Comparison of ENCODE assay signal across 1 cellular context in the genomic region with DNA sequence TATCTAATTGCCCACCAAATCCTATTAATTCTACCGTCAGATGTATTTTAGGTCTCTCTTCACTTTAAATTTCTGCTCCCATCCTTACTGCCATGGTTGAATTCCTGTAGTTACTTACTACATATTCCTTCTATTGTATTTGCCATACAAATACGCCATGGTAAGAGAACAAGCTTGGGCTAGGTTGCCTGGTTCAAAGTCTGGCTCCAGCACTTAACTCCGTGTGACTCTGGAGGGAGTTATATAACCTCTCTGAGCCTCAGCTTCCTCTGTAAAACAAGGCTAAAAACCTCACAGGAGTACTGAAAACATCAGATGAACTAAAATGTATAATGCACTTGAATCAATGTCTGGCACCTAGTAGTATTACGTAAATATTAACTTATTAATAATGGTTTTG.
TF ChIP-seq lines count a peak whose summit lies in the region.

No MANE protein-coding gene starts in this region.

TF ChIP-seq in HepG2, 621 proteins besides CTCF, POLR2A, EP300 and RAD21 (continued from another document):
- TF ChIP-seq, protein P1, sequence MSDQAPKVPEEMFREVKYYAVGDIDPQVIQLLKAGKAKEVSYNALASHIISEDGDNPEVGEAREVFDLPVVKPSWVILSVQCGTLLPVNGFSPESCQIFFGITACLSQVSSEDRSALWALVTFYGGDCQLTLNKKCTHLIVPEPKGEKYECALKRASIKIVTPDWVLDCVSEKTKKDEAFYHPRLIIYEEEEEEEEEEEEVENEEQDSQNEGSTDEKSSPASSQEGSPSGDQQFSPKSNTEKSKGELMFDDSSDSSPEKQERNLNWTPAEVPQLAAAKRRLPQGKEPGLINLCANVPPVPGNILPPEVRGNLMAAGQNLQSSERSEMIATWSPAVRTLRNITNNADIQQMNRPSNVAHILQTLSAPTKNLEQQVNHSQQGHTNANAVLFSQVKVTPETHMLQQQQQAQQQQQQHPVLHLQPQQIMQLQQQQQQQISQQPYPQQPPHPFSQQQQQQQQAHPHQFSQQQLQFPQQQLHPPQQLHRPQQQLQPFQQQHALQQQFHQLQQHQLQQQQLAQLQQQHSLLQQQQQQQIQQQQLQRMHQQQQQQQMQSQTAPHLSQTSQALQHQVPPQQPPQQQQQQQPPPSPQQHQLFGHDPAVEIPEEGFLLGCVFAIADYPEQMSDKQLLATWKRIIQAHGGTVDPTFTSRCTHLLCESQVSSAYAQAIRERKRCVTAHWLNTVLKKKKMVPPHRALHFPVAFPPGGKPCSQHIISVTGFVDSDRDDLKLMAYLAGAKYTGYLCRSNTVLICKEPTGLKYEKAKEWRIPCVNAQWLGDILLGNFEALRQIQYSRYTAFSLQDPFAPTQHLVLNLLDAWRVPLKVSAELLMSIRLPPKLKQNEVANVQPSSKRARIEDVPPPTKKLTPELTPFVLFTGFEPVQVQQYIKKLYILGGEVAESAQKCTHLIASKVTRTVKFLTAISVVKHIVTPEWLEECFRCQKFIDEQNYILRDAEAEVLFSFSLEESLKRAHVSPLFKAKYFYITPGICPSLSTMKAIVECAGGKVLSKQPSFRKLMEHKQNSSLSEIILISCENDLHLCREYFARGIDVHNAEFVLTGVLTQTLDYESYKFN (CRISPR knock-in tag; conservative IDR thresholded peaks at IDR 0.05) = peak; percentile 47; the same call in 1 of the 2 replicates
- TF ChIP-seq HNF4G (IDR thresholded peaks at IDR 0.05; ENCODE audit: borderline replicate concordance, low read depth, low read length) = peak; percentile 30; the same call in 1 of the 2 replicates
- no peak for TF ChIP-seq HNF4G (CRISPR knock-in tag; IDR thresholded peaks at IDR 0.05; ENCODE audit: borderline replicate concordance, low read depth)
- no peak for TF ChIP-seq ZNF562 (CRISPR knock-in tag; IDR thresholded peaks at IDR 0.05; ENCODE audit: borderline replicate concordance)
- TF ChIP-seq, protein P2, sequence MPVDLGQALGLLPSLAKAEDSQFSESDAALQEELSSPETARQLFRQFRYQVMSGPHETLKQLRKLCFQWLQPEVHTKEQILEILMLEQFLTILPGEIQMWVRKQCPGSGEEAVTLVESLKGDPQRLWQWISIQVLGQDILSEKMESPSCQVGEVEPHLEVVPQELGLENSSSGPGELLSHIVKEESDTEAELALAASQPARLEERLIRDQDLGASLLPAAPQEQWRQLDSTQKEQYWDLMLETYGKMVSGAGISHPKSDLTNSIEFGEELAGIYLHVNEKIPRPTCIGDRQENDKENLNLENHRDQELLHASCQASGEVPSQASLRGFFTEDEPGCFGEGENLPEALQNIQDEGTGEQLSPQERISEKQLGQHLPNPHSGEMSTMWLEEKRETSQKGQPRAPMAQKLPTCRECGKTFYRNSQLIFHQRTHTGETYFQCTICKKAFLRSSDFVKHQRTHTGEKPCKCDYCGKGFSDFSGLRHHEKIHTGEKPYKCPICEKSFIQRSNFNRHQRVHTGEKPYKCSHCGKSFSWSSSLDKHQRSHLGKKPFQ (CRISPR knock-in tag; IDR thresholded peaks at IDR 0.05; ENCODE audit: insufficient replicate concordance) = no peak
- TF ChIP-seq FOXK1 (CRISPR knock-in tag; IDR thresholded peaks at IDR 0.05; ENCODE audit: borderline replicate concordance, low read depth) = no peak
- TF ChIP-seq KDM5A (IDR thresholded peaks at IDR 0.05; ENCODE audit: borderline replicate concordance, low read length) = no peak
- peak; percentile 48 for TF ChIP-seq HNF4A (CRISPR knock-in tag; IDR thresholded peaks at IDR 0.05)
- TF ChIP-seq ZNF644 (CRISPR knock-in tag; IDR thresholded peaks at IDR 0.05; ENCODE audit: low read depth) = peak; percentile 51; the same call in 1 of the 2 replicates
- no peak for TF ChIP-seq NFKB2 (CRISPR knock-in tag; IDR thresholded peaks at IDR 0.05; ENCODE audit: borderline replicate concordance)
- no peak for TF ChIP-seq AKAP8 (CRISPR knock-in tag; IDR thresholded peaks at IDR 0.05)
- TF ChIP-seq ZMYM4 (CRISPR knock-in tag; IDR thresholded peaks at IDR 0.05) = 0 out of 2 replicates have a peak, but pooled peaks have one; percentile 38
- no peak for TF ChIP-seq NR2C2 (CRISPR knock-in tag; IDR thresholded peaks at IDR 0.05; ENCODE audit: borderline replicate concordance)
- TF ChIP-seq TRIM24 (CRISPR knock-in tag; IDR thresholded peaks at IDR 0.05) = no peak
- TF ChIP-seq, protein P3, sequence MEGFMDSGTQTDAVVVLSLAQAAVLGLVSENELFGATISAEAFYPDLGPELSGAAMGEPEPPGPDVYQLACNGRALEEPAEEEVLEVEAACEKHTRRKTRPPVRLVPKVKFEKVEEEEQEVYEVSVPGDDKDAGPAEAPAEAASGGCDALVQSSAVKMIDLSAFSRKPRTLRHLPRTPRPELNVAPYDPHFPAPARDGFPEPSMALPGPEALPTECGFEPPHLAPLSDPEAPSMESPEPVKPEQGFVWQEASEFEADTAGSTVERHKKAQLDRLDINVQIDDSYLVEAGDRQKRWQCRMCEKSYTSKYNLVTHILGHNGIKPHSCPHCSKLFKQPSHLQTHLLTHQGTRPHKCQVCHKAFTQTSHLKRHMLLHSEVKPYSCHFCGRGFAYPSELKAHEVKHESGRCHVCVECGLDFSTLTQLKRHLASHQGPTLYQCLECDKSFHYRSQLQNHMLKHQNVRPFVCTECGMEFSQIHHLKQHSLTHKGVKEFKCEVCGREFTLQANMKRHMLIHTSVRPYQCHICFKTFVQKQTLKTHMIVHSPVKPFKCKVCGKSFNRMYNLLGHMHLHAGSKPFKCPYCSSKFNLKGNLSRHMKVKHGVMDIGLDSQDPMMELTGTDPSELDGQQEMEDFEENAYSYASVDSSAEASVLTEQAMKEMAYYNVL (CRISPR knock-in tag; IDR thresholded peaks at IDR 0.05; ENCODE audit: borderline replicate concordance) = no peak
- no peak for TF ChIP-seq MIER3 (CRISPR knock-in tag; IDR thresholded peaks at IDR 0.05; ENCODE audit: borderline replicate concordance)
- TF ChIP-seq, protein P4, sequence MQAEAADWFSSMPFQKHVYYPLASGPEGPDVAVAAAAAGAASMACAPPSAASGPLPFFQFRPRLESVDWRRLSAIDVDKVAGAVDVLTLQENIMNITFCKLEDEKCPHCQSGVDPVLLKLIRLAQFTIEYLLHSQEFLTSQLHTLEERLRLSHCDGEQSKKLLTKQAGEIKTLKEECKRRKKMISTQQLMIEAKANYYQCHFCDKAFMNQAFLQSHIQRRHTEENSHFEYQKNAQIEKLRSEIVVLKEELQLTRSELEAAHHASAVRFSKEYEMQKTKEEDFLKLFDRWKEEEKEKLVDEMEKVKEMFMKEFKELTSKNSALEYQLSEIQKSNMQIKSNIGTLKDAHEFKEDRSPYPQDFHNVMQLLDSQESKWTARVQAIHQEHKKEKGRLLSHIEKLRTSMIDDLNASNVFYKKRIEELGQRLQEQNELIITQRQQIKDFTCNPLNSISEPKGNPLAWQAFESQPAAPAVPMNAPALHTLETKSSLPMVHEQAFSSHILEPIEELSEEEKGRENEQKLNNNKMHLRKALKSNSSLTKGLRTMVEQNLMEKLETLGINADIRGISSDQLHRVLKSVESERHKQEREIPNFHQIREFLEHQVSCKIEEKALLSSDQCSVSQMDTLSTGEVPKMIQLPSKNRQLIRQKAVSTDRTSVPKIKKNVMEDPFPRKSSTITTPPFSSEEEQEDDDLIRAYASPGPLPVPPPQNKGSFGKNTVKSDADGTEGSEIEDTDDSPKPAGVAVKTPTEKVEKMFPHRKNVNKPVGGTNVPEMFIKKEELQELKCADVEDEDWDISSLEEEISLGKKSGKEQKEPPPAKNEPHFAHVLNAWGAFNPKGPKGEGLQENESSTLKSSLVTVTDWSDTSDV (CRISPR knock-in tag; IDR thresholded peaks at IDR 0.05) = no peak
- TF ChIP-seq ZMYM2 (CRISPR knock-in tag; IDR thresholded peaks at IDR 0.05) = 0 out of 2 replicates have a peak, but pooled peaks have one; percentile 36
- TF ChIP-seq ZNF547 (CRISPR knock-in tag; IDR thresholded peaks at IDR 0.05) = no peak
- TF ChIP-seq, protein P5, sequence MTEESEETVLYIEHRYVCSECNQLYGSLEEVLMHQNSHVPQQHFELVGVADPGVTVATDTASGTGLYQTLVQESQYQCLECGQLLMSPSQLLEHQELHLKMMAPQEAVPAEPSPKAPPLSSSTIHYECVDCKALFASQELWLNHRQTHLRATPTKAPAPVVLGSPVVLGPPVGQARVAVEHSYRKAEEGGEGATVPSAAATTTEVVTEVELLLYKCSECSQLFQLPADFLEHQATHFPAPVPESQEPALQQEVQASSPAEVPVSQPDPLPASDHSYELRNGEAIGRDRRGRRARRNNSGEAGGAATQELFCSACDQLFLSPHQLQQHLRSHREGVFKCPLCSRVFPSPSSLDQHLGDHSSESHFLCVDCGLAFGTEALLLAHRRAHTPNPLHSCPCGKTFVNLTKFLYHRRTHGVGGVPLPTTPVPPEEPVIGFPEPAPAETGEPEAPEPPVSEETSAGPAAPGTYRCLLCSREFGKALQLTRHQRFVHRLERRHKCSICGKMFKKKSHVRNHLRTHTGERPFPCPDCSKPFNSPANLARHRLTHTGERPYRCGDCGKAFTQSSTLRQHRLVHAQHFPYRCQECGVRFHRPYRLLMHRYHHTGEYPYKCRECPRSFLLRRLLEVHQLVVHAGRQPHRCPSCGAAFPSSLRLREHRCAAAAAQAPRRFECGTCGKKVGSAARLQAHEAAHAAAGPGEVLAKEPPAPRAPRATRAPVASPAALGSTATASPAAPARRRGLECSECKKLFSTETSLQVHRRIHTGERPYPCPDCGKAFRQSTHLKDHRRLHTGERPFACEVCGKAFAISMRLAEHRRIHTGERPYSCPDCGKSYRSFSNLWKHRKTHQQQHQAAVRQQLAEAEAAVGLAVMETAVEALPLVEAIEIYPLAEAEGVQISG (CRISPR knock-in tag; IDR thresholded peaks at IDR 0.05) = no peak
- TF ChIP-seq HDAC2 (CRISPR knock-in tag; IDR thresholded peaks at IDR 0.05) = 0 out of 2 replicates have a peak, but pooled peaks have one; percentile 19
- TF ChIP-seq MIXL1 (CRISPR knock-in tag; IDR thresholded peaks at IDR 0.05) = 0 out of 2 replicates have a peak, but pooled peaks have one; percentile 3
- TF ChIP-seq NFATC3 (CRISPR knock-in tag; IDR thresholded peaks at IDR 0.05) = no peak
